ENCODE assay signal across 18 cellular contexts in the genomic region with DNA sequence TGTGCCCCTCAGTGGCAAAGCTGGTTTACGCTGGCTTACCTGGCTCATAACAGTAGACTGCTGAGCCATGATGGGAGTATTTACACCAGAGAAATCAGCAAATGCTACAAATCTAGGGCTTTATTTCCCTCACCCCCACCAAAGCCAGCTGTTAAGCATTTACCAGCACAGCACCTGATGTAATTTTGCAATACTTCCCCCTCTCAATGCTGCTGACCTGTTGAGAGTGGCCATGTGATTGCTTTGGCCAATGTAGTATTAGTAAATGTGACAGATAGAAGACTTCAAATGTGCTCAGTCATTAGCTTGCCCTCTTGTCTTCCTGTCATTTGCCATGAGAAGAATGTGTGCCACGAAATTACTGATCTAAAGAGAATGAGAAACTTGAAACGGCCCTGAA. TPM values are rescaled to one million over a fixed set of nuclear protein-coding genes. Genes with fewer than 3 reads are reported as not detected.
DNase-seq lines count a peak whose midpoint lies in the region; ATAC-seq and TF ChIP-seq lines count a peak whose summit lies in the region.
"Had no signal": no experiment of that assay in that cellular context is flagged by ENCODE, and none has a peak within 500 bp of the region (broad histone marks: within the 10 kb centered on the region; RNA-seq: fewer than 3 reads in every experiment).

No MANE protein-coding gene starts in this region.

- H3K9ac ChIP-seq in liver (ENCODE audit: low read depth in 1 of 2, low read length in 2 of 2), result peak overlapping the region in 1 of 2 donors; percentile 37

- no peaks in the 10 kb centered on the region for H3K9me3 ChIP-seq in liver (ENCODE audit: control insufficient read depth in 4 of 4, low read length in 3 of 4)
- peaks cover 0 to 13% (median 1%) of the 10 kb centered on the region in 4 donors for H3K9me3 ChIP-seq in tibial nerve

- TF ChIP-seq CTCF in liver (IDR thresholded peaks at IDR 0.05; ENCODE audit: low read depth, low read length, missing input control), result no peak
- TF ChIP-seq CTCF in tibial nerve (IDR thresholded peaks at IDR 0.05), result no peak
- no peak for TF ChIP-seq CTCF in GM10266 (IDR thresholded peaks at IDR 0.05; ENCODE audit: control insufficient read depth, insufficient read depth, low read depth, missing control alignments)

- H3K36me3 Mint-ChIP-seq in stimulated activated effector memory CD8-positive, alpha-beta T cell treated with anti-CD3 and anti-CD28 coated beads, Interleukin-12 subunit alpha, Interleukin-12 subunit beta, amount 100 ng/mL, for 72 hours, result peaks cover 7% of the 10 kb centered on the region

- TF ChIP-seq RAD21 in liver (IDR thresholded peaks at IDR 0.05), result no peak

- ATAC-seq in stimulated activated effector memory CD8-positive, alpha-beta T cell treated with anti-CD3 and anti-CD28 coated beads, Interleukin-12 subunit alpha, Interleukin-12 subunit beta, amount 100 ng/mL, for 72 hours, result no peak
- no peak for ATAC-seq in GM21515 (IDR thresholded peaks at IDR 0.05; ENCODE audit: unreplicated experiment)
- ATAC-seq: activated CD4-positive, alpha-beta T cell treated with anti-CD3 and anti-CD28 coated beads for 36 hours; sciatic nerve had no signal

- DNase-seq in NCI-H82 (lab: John Stamatoyannopoulos, UW) (peak; percentile 4), NCI-H82 treated with DMSO at 0.1 percent for 48 hours (lab: John Stamatoyannopoulos, UW; ENCODE audit: unreplicated experiment) (no peak), amniotic epithelial cell (ENCODE audit: low read depth) (peak; percentile 24), tibial nerve (ENCODE audit: low spot score in 2 of 2) (no peak), GM10266 (ENCODE audit: extremely low spot score) (no peak)
- no peak for DNase-seq in stimulated activated effector memory CD8-positive, alpha-beta T cell treated with anti-CD3 and anti-CD28 coated beads, Interleukin-12 subunit alpha, Interleukin-12 subunit beta, amount 100 ng/mL, for 72 hours (ENCODE audit: low spot score in 2 of 2)
- DNase-seq: 8988T; activated CD4-positive, alpha-beta T cell treated with anti-CD3 and anti-CD28 coated beads for 36 hours; CD4-positive, alpha-beta T cell; foreskin fibroblast; IMR-90; NCI-H1105; NCI-H345; stimulated activated naive CD4-positive, alpha-beta T cell treated with Interleukin-2 at 50 U/mL for 16 hours had no signal

- H3K4me3 ChIP-seq in liver (ENCODE audit: low read depth in 1 of 3, low read length in 3 of 3) (no peak overlapping the region), tibial nerve (no peak overlapping the region)

- H3K4me1 ChIP-seq in liver (ENCODE audit: control insufficient read depth in 4 of 4, insufficient read depth in 4 of 4, low read length in 3 of 4) (peaks cover 5 to 23% (median 11%) of the 10 kb centered on the region in 4 donors), tibial nerve (peaks cover 0 to 38% (median 9%) of the 10 kb centered on the region in 4 donors)

- peaks cover 67% of the 10 kb centered on the region for H3K4me1 Mint-ChIP-seq in stimulated activated effector memory CD8-positive, alpha-beta T cell treated with anti-CD3 and anti-CD28 coated beads, Interleukin-12 subunit alpha, Interleukin-12 subunit beta, amount 100 ng/mL, for 72 hours

- peak overlapping the region; percentile 78 to 85 for H3K27ac ChIP-seq in liver (ENCODE audit: low read depth in 1 of 2, low read length in 2 of 2)
- H3K27ac ChIP-seq in tibial nerve, result no peak overlapping the region

- TF ChIP-seq POLR2A in tibial nerve (IDR thresholded peaks at IDR 0.05), result no peak

- peaks cover 6% of the 10 kb centered on the region for H3K9me3 Mint-ChIP-seq in stimulated activated effector memory CD8-positive, alpha-beta T cell treated with anti-CD3 and anti-CD28 coated beads, Interleukin-12 subunit alpha, Interleukin-12 subunit beta, amount 100 ng/mL, for 72 hours

- H3K27ac Mint-ChIP-seq in stimulated activated effector memory CD8-positive, alpha-beta T cell treated with anti-CD3 and anti-CD28 coated beads, Interleukin-12 subunit alpha, Interleukin-12 subunit beta, amount 100 ng/mL, for 72 hours, result peak overlapping the region; percentile 13
- H3K27ac Mint-ChIP-seq: activated CD4-positive, alpha-beta T cell treated with anti-CD3 and anti-CD28 coated beads for 36 hours; activated T-helper 1 cell treated with anti-CD3 and anti-CD28 coated beads, Interleukin-12 subunit alpha, Interleukin-12 subunit beta, Interleukin-2, Interleukin-4 antibody, amounts not matched to agents 30 ng/mL and 10 ng/mL and 1 ng/mL, durations not matched to agents 14 hours and 24 hours and 36 hours had no signal

- 56% methylated on average over 3 of the region's 3 CpGs for WGBS in liver
- 48 to 59% methylated on average over 3 of the region's 3 CpGs for WGBS in tibial nerve, 2 donors

- no peak overlapping the region for H3K4me3 Mint-ChIP-seq in stimulated activated effector memory CD8-positive, alpha-beta T cell treated with anti-CD3 and anti-CD28 coated beads, Interleukin-12 subunit alpha, Interleukin-12 subunit beta, amount 100 ng/mL, for 72 hours
- H3K4me3 Mint-ChIP-seq: activated CD4-positive, alpha-beta T cell treated with anti-CD3 and anti-CD28 coated beads for 36 hours; activated T-helper 1 cell treated with anti-CD3 and anti-CD28 coated beads, Interleukin-12 subunit alpha, Interleukin-12 subunit beta, Interleukin-2, Interleukin-4 antibody, amounts not matched to agents 30 ng/mL and 10 ng/mL and 1 ng/mL, durations not matched to agents 14 hours and 24 hours and 36 hours; CD4-positive, alpha-beta T cell had no signal

- H3K36me3 ChIP-seq in liver (ENCODE audit: control insufficient read depth in 4 of 4, insufficient read depth in 3 of 4, low read depth in 1 of 4, low read length in 3 of 4), result peaks cover 0 to 4% (median under 1%) of the 10 kb centered on the region in 4 donors
- H3K36me3 ChIP-seq in tibial nerve, result peaks cover 0 to 44% (median 0%) of the 10 kb centered on the region in 3 donors

- TF ChIP-seq EP300 in tibial nerve (IDR thresholded peaks at IDR 0.05), result no peak

- H3K27me3 ChIP-seq in liver (ENCODE audit: control insufficient read depth in 4 of 4, insufficient read depth in 4 of 4, low read length in 3 of 4), result no peaks in the 10 kb centered on the region
- H3K27me3 ChIP-seq in tibial nerve, result no peaks in the 10 kb centered on the region

TF ChIP-seq in liver, 16 proteins besides CTCF, POLR2A, EP300 and RAD21 (continues in another document):
- TF ChIP-seq FOXA1 (IDR thresholded peaks at IDR 0.05) (no peak), HNF4A (conservative IDR thresholded peaks at IDR 0.05) (peak; percentile 35 to 55), HNF4G (IDR thresholded peaks at IDR 0.05) (no peak), EGR1 (IDR thresholded peaks at IDR 0.05; ENCODE audit: low read depth in 2 of 2) (no peak), REST (IDR thresholded peaks at IDR 0.05) (peak; percentile 9), MAX (IDR thresholded peaks at IDR 0.05) (peak; percentile 77), RXRA (IDR thresholded peaks at IDR 0.05) (peak; percentile 70 to 80), JUND (IDR thresholded peaks at IDR 0.05) (peak in 1 of 2 donors; percentile 42), GABPA (IDR thresholded peaks at IDR 0.05 in 1 of 2, conservative IDR thresholded peaks at IDR 0.05 in 1 of 2) (peak in 1 of 2 donors; percentile 67), SP1 (IDR thresholded peaks at IDR 0.05) (peak; percentile 79)
- TF ChIP-seq, protein P1, sequence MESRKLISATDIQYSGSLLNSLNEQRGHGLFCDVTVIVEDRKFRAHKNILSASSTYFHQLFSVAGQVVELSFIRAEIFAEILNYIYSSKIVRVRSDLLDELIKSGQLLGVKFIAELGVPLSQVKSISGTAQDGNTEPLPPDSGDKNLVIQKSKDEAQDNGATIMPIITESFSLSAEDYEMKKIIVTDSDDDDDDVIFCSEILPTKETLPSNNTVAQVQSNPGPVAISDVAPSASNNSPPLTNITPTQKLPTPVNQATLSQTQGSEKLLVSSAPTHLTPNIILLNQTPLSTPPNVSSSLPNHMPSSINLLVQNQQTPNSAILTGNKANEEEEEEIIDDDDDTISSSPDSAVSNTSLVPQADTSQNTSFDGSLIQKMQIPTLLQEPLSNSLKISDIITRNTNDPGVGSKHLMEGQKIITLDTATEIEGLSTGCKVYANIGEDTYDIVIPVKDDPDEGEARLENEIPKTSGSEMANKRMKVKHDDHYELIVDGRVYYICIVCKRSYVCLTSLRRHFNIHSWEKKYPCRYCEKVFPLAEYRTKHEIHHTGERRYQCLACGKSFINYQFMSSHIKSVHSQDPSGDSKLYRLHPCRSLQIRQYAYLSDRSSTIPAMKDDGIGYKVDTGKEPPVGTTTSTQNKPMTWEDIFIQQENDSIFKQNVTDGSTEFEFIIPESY (IDR thresholded peaks at IDR 0.05), result peak; percentile 78

RNA-seq across cellular contexts. Expression of gene HERPUD2, which starts 46.6 kb away (rescaled TPM):
- total RNA-seq in liver, result 10 to 100 TPM; 17.6 to 22.0 TPM
- polyA plus RNA-seq in liver, result 1 to 10 TPM; 9.7 to 9.8 TPM
- 10 to 100 TPM; 25.3 to 44.1 (median 39.3) TPM for total RNA-seq in tibial nerve

Comparison
In these comparisons a context has a peak if more than half of its experiments do, and no peak if none do; other contexts are left out.
1. DNase-seq: peak in NCI-H82 (single experiment) and amniotic epithelial cell (single experiment); none in NCI-H82 treated with DMSO at 0.1 percent for 48 hours (single experiment), stimulated activated effector memory CD8-positive, alpha-beta T cell treated with anti-CD3 and anti-CD28 coated beads, Interleukin-12 subunit alpha, Interleukin-12 subunit beta, amount 100 ng/mL, for 72 hours (0 of 2), tibial nerve (0 of 2) and GM10266 (single experiment).
2. H3K27ac ChIP-seq: peak in liver (2 of 2); none in tibial nerve (0 of 4).